Comparison of ENCODE assay signal across 15 cellular contexts in the genomic region with DNA sequence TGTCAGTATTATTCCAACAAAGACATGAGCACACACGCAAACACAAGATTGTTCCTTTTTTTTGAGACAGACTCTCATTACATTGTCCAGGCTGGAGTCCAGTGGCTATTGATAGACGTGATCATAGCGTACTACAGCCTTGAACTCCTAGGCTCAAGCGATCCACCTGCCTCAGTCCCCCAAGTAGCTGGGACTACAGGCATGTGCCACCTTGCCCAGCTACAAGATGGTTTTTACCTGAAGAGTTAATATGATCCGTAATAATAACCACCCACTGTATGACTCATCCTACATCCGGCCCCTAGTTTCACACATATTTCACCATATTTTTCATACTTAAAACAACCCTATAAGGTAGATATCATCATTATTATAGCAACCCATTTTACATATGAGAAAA. TPM values are rescaled to one million over a fixed set of nuclear protein-coding genes. Genes with fewer than 3 reads are reported as not detected.
DNase-seq lines count a peak whose midpoint lies in the region; ATAC-seq, FAIRE-seq and TF ChIP-seq lines count a peak whose summit lies in the region.
"Had no signal": no experiment of that assay in that cellular context is flagged by ENCODE, and none has a peak within 500 bp of the region (broad histone marks: within the 10 kb centered on the region; RNA-seq: fewer than 3 reads in every experiment).

No MANE protein-coding gene starts in this region.

- H3K27me3 Mint-ChIP-seq in activated CD8-positive, alpha-beta memory T cell treated with anti-CD3 and anti-CD28 coated beads, Interleukin-2, amount 10 ng/mL, durations not matched to agents 7 days and 5 days, result no peaks in the 10 kb centered on the region

- H3K9me3 Mint-ChIP-seq in activated CD8-positive, alpha-beta memory T cell treated with anti-CD3 and anti-CD28 coated beads, Interleukin-2, amount 10 ng/mL, durations not matched to agents 7 days and 5 days (ENCODE audit: low read depth), result peaks cover 1% of the 10 kb centered on the region

- peaks cover 17% of the 10 kb centered on the region for H3K36me3 ChIP-seq in K562 (ENCODE audit: control insufficient read depth, insufficient read depth, low read length)
- no peaks in the 10 kb centered on the region for H3K36me3 ChIP-seq in smooth muscle cell (ENCODE audit: low read depth)
- no peaks in the 10 kb centered on the region for H3K36me3 ChIP-seq in gastroesophageal sphincter
- H3K36me3 ChIP-seq in spleen, result no peaks in the 10 kb centered on the region

- TF ChIP-seq EP300 in K562 (IDR thresholded peaks at IDR 0.05; ENCODE audit: low read length) (no peak), gastroesophageal sphincter (IDR thresholded peaks at IDR 0.05) (no peak)

- H3K79me2 ChIP-seq in K562 (ENCODE audit: control insufficient read depth, insufficient read depth, low read length), result peaks cover 85% of the 10 kb centered on the region
- peaks cover 87% of the 10 kb centered on the region for H3K79me2 ChIP-seq in smooth muscle cell (ENCODE audit: low read depth)

- H2AFZ ChIP-seq in K562 (ENCODE audit: low read depth, low read length), result no peak overlapping the region
- no peak overlapping the region for H2AFZ ChIP-seq in smooth muscle cell (ENCODE audit: low read depth)

- peaks cover 27% of the 10 kb centered on the region for H3K4me1 Mint-ChIP-seq in activated CD8-positive, alpha-beta memory T cell treated with anti-CD3 and anti-CD28 coated beads, Interleukin-2, amount 10 ng/mL, durations not matched to agents 7 days and 5 days

- intact Hi-C loops in K562 (cut with micrococcal nuclease), result no loop called here
- intact Hi-C loops in spleen (cut with DNase I; ENCODE audit: low total_unique reads), result no loop called here

- peaks cover 3% of the 10 kb centered on the region for H3K9me1 ChIP-seq in K562 (ENCODE audit: control insufficient read depth, insufficient read depth, low read length)

- in situ Hi-C loops in K562 (cut with MboI), result no loop called here

- POLR2A ChIA-PET in K562 (lab: Yijun Ruan, JAX), result interaction anchor here (0.8 kb wide), 1 partner anchor 21 kb away, joined by 3 read pairs; no protein-coding TSS in a partner anchor

- ATAC-seq in activated CD8-positive, alpha-beta memory T cell treated with anti-CD3 and anti-CD28 coated beads, Interleukin-2, amount 10 ng/mL, durations not matched to agents 7 days and 5 days, result peak; percentile 76
- ATAC-seq in K562 (peak; percentile 28; the same call in 2 of the 3 replicates), gastroesophageal sphincter (no peak)

- no peak overlapping the region for H3K4me2 ChIP-seq in K562 (ENCODE audit: insufficient read depth, low read length)
- no peak overlapping the region for H3K4me2 ChIP-seq in smooth muscle cell

- CTCF ChIA-PET in activated CD8-positive, alpha-beta memory T cell treated with anti-CD3 and anti-CD28 coated beads, Interleukin-2, amount 10 ng/mL, durations not matched to agents 7 days and 5 days (lab: Charles Lee), result no interaction called here
- CTCF ChIA-PET in K562 (lab: Yijun Ruan, JAX; ENCODE audit: low intra/inter-chr PET ratio), result no interaction called here

- H3K9ac ChIP-seq in K562 (ENCODE audit: insufficient read depth in 1 of 2, low read depth in 2 of 2, low read length in 2 of 2), result no peak overlapping the region
- no peak overlapping the region for H3K9ac ChIP-seq in smooth muscle cell (ENCODE audit: low read depth)

- TF ChIP-seq RAD21 in K562 (CRISPR knock-in tag; conservative IDR thresholded peaks at IDR 0.05 in 1 of 2, IDR thresholded peaks at IDR 0.05 in 1 of 2), result no peak

- no peaks in the 10 kb centered on the region for H3K27me3 ChIP-seq in K562 (ENCODE audit: control insufficient read depth in 2 of 2, insufficient read depth in 2 of 2, low read length in 2 of 2)
- H3K27me3 ChIP-seq in smooth muscle cell (ENCODE audit: low read depth), result no peaks in the 10 kb centered on the region
- no peaks in the 10 kb centered on the region for H3K27me3 ChIP-seq in gastroesophageal sphincter
- no peaks in the 10 kb centered on the region for H3K27me3 ChIP-seq in spleen (replicated peaks in 1 of 7)

- BruUV-seq in K562 (replicated peaks; lab: Mats Ljungman, UMichigan), result no TSS peak

- peaks cover 0 to 4% of the 10 kb centered on the region in 2 experiments; a peak in 2 of 5 replicates for H3K4me1 ChIP-seq in K562 (replicated peaks in 1 of 2; ENCODE audit: control insufficient read depth in 2 of 2, insufficient read depth in 2 of 2, low read length in 2 of 2)
- no peaks in the 10 kb centered on the region for H3K4me1 ChIP-seq in smooth muscle cell (ENCODE audit: low read depth)
- H3K4me1 ChIP-seq in gastroesophageal sphincter, result no peaks in the 10 kb centered on the region
- H3K4me1 ChIP-seq in spleen, result no peaks in the 10 kb centered on the region

- peak overlapping the region; percentile 32 for H3K27ac Mint-ChIP-seq in activated CD8-positive, alpha-beta memory T cell treated with anti-CD3 and anti-CD28 coated beads, Interleukin-2, amount 10 ng/mL, durations not matched to agents 7 days and 5 days

- no peak for TF ChIP-seq CTCF in K562 (IDR thresholded peaks at IDR 0.05 in 2 of 3, conservative IDR thresholded peaks at IDR 0.05 in 1 of 3; ENCODE audit: insufficient read depth in 2 of 3, low read depth in 1 of 3, low read length in 3 of 3)
- TF ChIP-seq CTCF in smooth muscle cell (IDR thresholded peaks at IDR 0.05; ENCODE audit: borderline replicate concordance, insufficient read depth, poor library complexity, severe bottlenecking), result no peak
- no peak for TF ChIP-seq CTCF in gastroesophageal sphincter (IDR thresholded peaks at IDR 0.05)
- no peak for TF ChIP-seq CTCF in spleen (IDR thresholded peaks at IDR 0.05 in 8 of 11, conservative IDR thresholded peaks at IDR 0.05 in 3 of 11)

- no peak overlapping the region for H3K4me3 Mint-ChIP-seq in activated CD8-positive, alpha-beta memory T cell treated with anti-CD3 and anti-CD28 coated beads, Interleukin-2, amount 10 ng/mL, durations not matched to agents 7 days and 5 days

- H3K4me3 ChIP-seq in K562, result no peak overlapping the region
- H3K4me3 ChIP-seq in smooth muscle cell, result no peak overlapping the region
- no peak overlapping the region for H3K4me3 ChIP-seq in gastroesophageal sphincter
- no peak overlapping the region for H3K4me3 ChIP-seq in spleen

- 67% methylated on average over 6 of the region's 6 CpGs for WGBS in K562 (ENCODE audit: insufficient coverage, low coverage, missing lambda C conversion rate)
- WGBS in smooth muscle cell (ENCODE audit: low lambda C conversion rate), result 82% methylated on average over 6 of the region's 6 CpGs
- WGBS in gastroesophageal sphincter (ENCODE audit: low coverage in 1 of 2), 2 donors, result 83 to 86% methylated on average over 5 of the region's 6 CpGs
- WGBS in spleen, 5 donors, result 67 to 84% (median 75%) methylated on average over 6 of the region's 6 CpGs

- no peak for FAIRE-seq in K562 (lab: Jason Lieb, UNC)
- FAIRE-seq: GM12892 had no signal

- no peaks in the 10 kb centered on the region for H3K9me3 ChIP-seq in K562 (replicated peaks; ENCODE audit: control insufficient read depth, insufficient read depth, low read depth, low read length)
- no peaks in the 10 kb centered on the region for H3K9me3 ChIP-seq in smooth muscle cell (replicated peaks; ENCODE audit: low read depth)
- H3K9me3 ChIP-seq in gastroesophageal sphincter, result no peaks in the 10 kb centered on the region
- peaks cover 0 to 4% (median 0%) of the 10 kb centered on the region in 8 donors for H3K9me3 ChIP-seq in spleen

- H4K20me1 ChIP-seq in K562 (replicated peaks; ENCODE audit: control insufficient read depth, insufficient read depth, low read length) (peaks cover 8% of the 10 kb centered on the region; the same call in 1 of the 2 replicates), smooth muscle cell (ENCODE audit: low read depth) (peaks cover 83% of the 10 kb centered on the region)

- H3K36me3 Mint-ChIP-seq in activated CD8-positive, alpha-beta memory T cell treated with anti-CD3 and anti-CD28 coated beads, Interleukin-2, amount 10 ng/mL, durations not matched to agents 7 days and 5 days, result peaks cover 20% of the 10 kb centered on the region

- DNase-seq in activated CD8-positive, alpha-beta memory T cell treated with anti-CD3 and anti-CD28 coated beads, Interleukin-2, amount 10 ng/mL, durations not matched to agents 7 days and 5 days, result peak; percentile 39
- no peak for DNase-seq in activated CD8-positive, alpha-beta memory T cell treated with anti-CD3 and anti-CD28 coated beads, Interleukin-2, amount 50 U/mL, for 48 hours
- DNase-seq in HT1080 (ENCODE audit: low read depth) (peak; percentile 27), K562 (ENCODE audit: extremely low read depth in 1 of 4, low spot score in 3 of 4) (no peak), smooth muscle cell (lab: John Stamatoyannopoulos, UW; ENCODE audit: unreplicated experiment) (no peak), 8988T (no peak), spleen (no peak)
- DNase-seq: activated CD4-positive, CD25-positive, alpha-beta regulatory T cell; DMS79; mesendoderm; NCI-H526; posterior cingulate gyrus had no signal

- no peak for TF ChIP-seq POLR2A in K562 (conservative IDR thresholded peaks at IDR 0.05)
- TF ChIP-seq POLR2A in gastroesophageal sphincter (IDR thresholded peaks at IDR 0.05), result no peak
- TF ChIP-seq POLR2A in spleen (IDR thresholded peaks at IDR 0.05), result no peak

- H3K27ac ChIP-seq in K562 (ENCODE audit: extremely low read depth, low read depth, low read length), result no peak overlapping the region
- H3K27ac ChIP-seq in smooth muscle cell (ENCODE audit: low read depth), result peak overlapping the region; percentile 50
- H3K27ac ChIP-seq in gastroesophageal sphincter, result no peak overlapping the region
- no peak overlapping the region for H3K27ac ChIP-seq in spleen

- no peaks in the 10 kb centered on the region for H3F3A ChIP-seq in smooth muscle cell (ENCODE audit: low read depth)

RNA-seq across cellular contexts. Expression of gene BCAT1, which starts 26.8 kb away (rescaled TPM):
- total RNA-seq in activated CD8-positive, alpha-beta memory T cell treated with anti-CD3 and anti-CD28 coated beads, Interleukin-2, amount 10 ng/mL, durations not matched to agents 7 days and 5 days, result 10 to 100 TPM; 18.9 to 48.3 TPM
- 90.0 and 106 TPM in 2 replicates for total RNA-seq in HT1080 (2014; rRNA removed; shearing (Covaris generic))
- 54.7 and 88.2 TPM in 2 replicates for polyA plus RNA-seq in HT1080 (2015; cell fraction: cytosol; rRNA removed)
- 77.2 and 84.2 TPM in 2 replicates for polyA plus RNA-seq in HT1080 (2015; cell fraction: nucleus; rRNA removed)
- total RNA-seq in K562 (2011; cell fraction: chromatin; rRNA removed; ENCODE audit: low replicate concordance), result 53.5 and 124 TPM in 2 replicates
- 33.0 and 49.7 TPM in 2 replicates for total RNA-seq in K562 (2011; cell fraction: nucleolus; rRNA removed)
- total RNA-seq in K562 (2011; cell fraction: nucleoplasm; rRNA removed), result 127 and 193 TPM in 2 replicates
- total RNA-seq in K562 (2014; rRNA removed), result 79.4 and 81.9 TPM in 2 replicates
- total RNA-seq in K562 (2014; rRNA removed; fragmentation: Illumina TruSeq; extraction: Trizol), result 130 and 155 TPM in 2 replicates
- 64.9 and 68.6 TPM in 2 replicates for total RNA-seq in K562 (2015; rRNA removed; fragmentation: Illumina TruSeq; extraction: Trizol)
- total RNA-seq in K562 (2021), result 154 and 157 TPM in 2 replicates
- 58.8 and 59.1 TPM in 2 replicates for polyA plus RNA-seq in K562 (2011; rRNA removed)
- polyA plus RNA-seq in K562 (2011; cell fraction: cytosol; rRNA removed), result 28.1 and 58.5 TPM in 2 replicates
- 33.1 and 43.9 TPM in 2 replicates for polyA plus RNA-seq in K562 (2011; cell fraction: nucleus; rRNA removed)
- polyA plus RNA-seq in K562 (2012), result 53.7 and 101 TPM in 2 replicates
- 66.8 and 78.4 TPM in 2 replicates for polyA plus RNA-seq in K562 (2014; fragmentation: Illumina TruSeq; extraction: Trizol)
- 10 to 100 TPM; 38.5 to 45.4 TPM for polyA plus RNA-seq in K562 (2014; fragmentation: Nextera tagmentation; extraction: Ambion mirVana)
- 48.1 and 59.1 TPM in 2 replicates for polyA plus RNA-seq in K562 (2014; rRNA removed)
- 130 and 179 TPM in 2 replicates for polyA minus RNA-seq in K562 (2011; rRNA and poly(A)+ RNA removed)
- 82.9 and 107 TPM in 2 replicates for polyA minus RNA-seq in K562 (2011; cell fraction: cytosol; rRNA and poly(A)+ RNA removed)
- polyA minus RNA-seq in K562 (2011; cell fraction: nucleus; rRNA and poly(A)+ RNA removed), result 34.1 and 69.3 TPM in 2 replicates
- total RNA-seq in smooth muscle cell, result 174 and 200 TPM in 2 replicates
- 57.4 and 78.2 TPM in 2 replicates for polyA plus RNA-seq in smooth muscle cell
- 10 to 100 TPM; 11.4 to 39.3 (median 18.0) TPM for total RNA-seq in gastroesophageal sphincter
- 10 to 100 TPM in 5 of 7 donors, 1 to 10 TPM in 2; 7.1 to 18.4 (median 12.5) TPM for total RNA-seq in spleen
- polyA plus RNA-seq in spleen, result 1 to 10 TPM in 2 of 3 donors, under 1 TPM in 1; 0.54 to 2.7 (median 2.1) TPM
- total RNA-seq: HT-29 had no signal

Comparison
In these comparisons a context has a peak if more than half of its experiments do, and no peak if none do; other contexts are left out.
1. DNase-seq: peak in activated CD8-positive, alpha-beta memory T cell treated with anti-CD3 and anti-CD28 coated beads, Interleukin-2, amount 10 ng/mL, durations not matched to agents 7 days and 5 days (single experiment) and HT1080 (single experiment); none in activated CD8-positive, alpha-beta memory T cell treated with anti-CD3 and anti-CD28 coated beads, Interleukin-2, amount 50 U/mL, for 48 hours (single experiment), K562 (0 of 4), smooth muscle cell (single experiment), 8988T (single experiment) and spleen (single experiment).